ENCODE assay signal across 9 cellular contexts in genomic region chr6:107185570-107185969, GRCh38.
DNase-seq lines count a peak whose midpoint lies in the region; ATAC-seq and TF ChIP-seq lines count a peak whose summit lies in the region.
"Had no signal": no experiment of that assay in that cellular context is flagged by ENCODE, and none has a peak within 500 bp of the region (broad histone marks: within the 10 kb centered on the region; RNA-seq: fewer than 3 reads in every experiment).

No MANE protein-coding gene starts in this region.

- DNase-seq in H7 (peak; percentile 50), NCI-H446 treated with DMSO at 0.1 percent for 48 hours (lab: John Stamatoyannopoulos, UW) (peak; percentile 10), fibroblast of lung (ENCODE audit: low read depth in 2 of 2) (peak; percentile 6 to 41), immature natural killer cell (no peak), OCI-M2 (lab: John Stamatoyannopoulos, UW; ENCODE audit: unreplicated experiment) (no peak), HK-2 (ENCODE audit: unreplicated experiment) (no peak)
- DNase-seq: activated CD8-positive, alpha-beta memory T cell treated with anti-CD3 and anti-CD28 coated beads, Interleukin-2, amount 50 U/mL, for 4 hours had no signal

- no peaks in the 10 kb centered on the region for H3K4me1 Mint-ChIP-seq in immature natural killer cell

- H2AFZ ChIP-seq in fibroblast of lung (ENCODE audit: low read length) = no peak overlapping the region
- no peak overlapping the region for H2AFZ ChIP-seq in parathyroid adenoma

- no peak overlapping the region for H3K4me3 ChIP-seq in H7 (ENCODE audit: insufficient read depth, low read depth, low read length)
- H3K4me3 ChIP-seq in fibroblast of lung (replicated peaks in 1 of 4; ENCODE audit: control extremely low read depth in 1 of 4, insufficient read depth in 1 of 4, low read depth in 3 of 4, low read length in 4 of 4) = no peak overlapping the region
- H3K4me3 ChIP-seq in parathyroid adenoma (ENCODE audit: low read depth, low read length) = no peak overlapping the region

- H3K4me3 Mint-ChIP-seq in immature natural killer cell = no peak overlapping the region

- no peak for ATAC-seq in GM21367 (IDR thresholded peaks at IDR 0.05; ENCODE audit: unreplicated experiment)

- H4K20me1 ChIP-seq in fibroblast of lung (ENCODE audit: control insufficient read depth, extremely low read depth, insufficient read depth, low read length) = no peaks in the 10 kb centered on the region

- no peak overlapping the region for H3K4me2 ChIP-seq in fibroblast of lung (ENCODE audit: extremely low read depth, insufficient read depth, low read length)
- no peak overlapping the region for H3K4me2 ChIP-seq in parathyroid adenoma (ENCODE audit: low read length)

- no peaks in the 10 kb centered on the region for H3K9me3 Mint-ChIP-seq in immature natural killer cell

- H3K9me3 ChIP-seq in fibroblast of lung (ENCODE audit: control insufficient read depth, insufficient read depth, low read depth, low read length) (no peaks in the 10 kb centered on the region), parathyroid adenoma (ENCODE audit: control insufficient read depth, low read length) (no peaks in the 10 kb centered on the region)

- no peak overlapping the region for H3K9ac ChIP-seq in fibroblast of lung (ENCODE audit: insufficient read depth, low read length)
- no peak overlapping the region for H3K9ac ChIP-seq in parathyroid adenoma

- H3K79me2 ChIP-seq in fibroblast of lung (ENCODE audit: control insufficient read depth, insufficient read depth, low read length) = no peaks in the 10 kb centered on the region
- H3K79me2 ChIP-seq in parathyroid adenoma = no peaks in the 10 kb centered on the region

- no peak overlapping the region for H3K27ac ChIP-seq in fibroblast of lung (ENCODE audit: insufficient read depth, low read length)
- no peak overlapping the region for H3K27ac ChIP-seq in parathyroid adenoma

- TF ChIP-seq CTCF in fibroblast of lung (conservative IDR thresholded peaks at IDR 0.05 in 1 of 2, IDR thresholded peaks at IDR 0.05 in 1 of 2; ENCODE audit: low read depth in 1 of 2, low read length in 2 of 2) (peak; percentile 8 to 28), parathyroid adenoma (IDR thresholded peaks at IDR 0.05) (peak; percentile 11)

- peaks cover 0 to 2% (median 0%) of the 10 kb centered on the region in 3 donors for H3K27me3 Mint-ChIP-seq in immature natural killer cell (ENCODE audit: low read depth in 3 of 3)

- no peak overlapping the region for H3K27ac Mint-ChIP-seq in immature natural killer cell

- peaks cover 6 to 18% (median 10%) of the 10 kb centered on the region in 3 donors for H3K36me3 Mint-ChIP-seq in immature natural killer cell

- H3K27me3 ChIP-seq in H7 (ENCODE audit: control insufficient read depth, insufficient read depth, low read length) = no peaks in the 10 kb centered on the region
- H3K27me3 ChIP-seq in fibroblast of lung (ENCODE audit: control insufficient read depth, insufficient read depth, low read length) = no peaks in the 10 kb centered on the region
- H3K27me3 ChIP-seq in parathyroid adenoma (ENCODE audit: control insufficient read depth, insufficient read depth, low read length) = no peaks in the 10 kb centered on the region

- no peaks in the 10 kb centered on the region for H3K4me1 ChIP-seq in fibroblast of lung (ENCODE audit: control insufficient read depth, extremely low read depth, insufficient read depth, low read length)
- no peaks in the 10 kb centered on the region for H3K4me1 ChIP-seq in parathyroid adenoma

- H3K36me3 ChIP-seq in H7 (replicated peaks; ENCODE audit: control insufficient read depth, insufficient read depth, low read length) = no peaks in the 10 kb centered on the region
- H3K36me3 ChIP-seq in fibroblast of lung (ENCODE audit: control insufficient read depth, insufficient read depth, low read length) = no peaks in the 10 kb centered on the region
- H3K36me3 ChIP-seq in parathyroid adenoma (ENCODE audit: control insufficient read depth, insufficient read depth, low read length) = no peaks in the 10 kb centered on the region

Comparison
In these comparisons a context has a peak if more than half of its experiments do, and no peak if none do; other contexts are left out.
1. DNase-seq: peak in H7 (single experiment), NCI-H446 treated with DMSO at 0.1 percent for 48 hours (single experiment) and fibroblast of lung (2 of 2); none in immature natural killer cell (0 of 3), OCI-M2 (single experiment) and HK-2 (single experiment).